In the genomic region with DNA sequence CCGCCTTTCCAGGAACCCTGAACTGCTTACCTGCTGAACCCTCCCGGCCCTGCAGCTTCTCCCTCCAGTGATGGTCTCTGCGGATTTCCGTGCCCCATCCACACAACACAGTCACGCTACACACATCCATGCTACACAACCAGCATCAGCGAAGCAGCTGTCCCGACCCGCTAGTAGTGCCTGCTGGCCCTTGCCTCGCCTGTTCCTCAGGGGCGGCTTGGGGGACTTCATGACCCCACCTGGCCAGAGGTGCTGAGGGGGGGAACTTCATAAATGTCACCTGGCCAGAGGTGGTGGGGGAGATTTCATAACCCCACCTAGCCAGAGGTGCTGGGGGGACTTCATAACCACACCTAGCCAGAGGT, we compare ENCODE assay signal across 8 cellular contexts. TPM values are rescaled to one million over a fixed set of nuclear protein-coding genes. Genes with fewer than 3 reads are reported as not detected.
A peak's percentile ranks its signal among the peaks of the same experiment; 100 is the strongest.
DNase-seq lines count a peak whose midpoint lies in the region; ATAC-seq and TF ChIP-seq lines count a peak whose summit lies in the region.

No MANE protein-coding gene starts in this region.

- no peak for TF ChIP-seq POLR2A in Peyer's patch (IDR thresholded peaks at IDR 0.05)

- WGBS in trophoblast cell (ENCODE audit: extremely low coverage, insufficient coverage, insufficient read length): no CpG with 5 or more reads among the region's 10 CpGs

- peak overlapping the region; percentile 73 to 98 (median 85) for H3K4me3 ChIP-seq in Peyer's patch
- H3K4me3 ChIP-seq in fibroblast of lung (replicated peaks in 1 of 4; ENCODE audit: control extremely low read depth in 1 of 4, insufficient read depth in 1 of 4, low read depth in 3 of 4, low read length in 4 of 4): peak overlapping the region; percentile 70 to 85 (median 78)
- H3K4me3 ChIP-seq in trophoblast cell (ENCODE audit: low read depth, low read length): peak overlapping the region; percentile 97

- peak overlapping the region; percentile 6 for H4K12ac ChIP-seq in trophoblast cell (ENCODE audit: low read depth, low read length)

- no peak overlapping the region for H2BK12ac ChIP-seq in trophoblast cell (ENCODE audit: low read length)

- H3K4me1 ChIP-seq in Peyer's patch: peaks cover 0 to 12% (median 0%) of the 10 kb centered on the region in 4 donors
- H3K4me1 ChIP-seq in fibroblast of lung (ENCODE audit: control insufficient read depth, extremely low read depth, insufficient read depth, low read length): no peaks in the 10 kb centered on the region
- H3K4me1 ChIP-seq in trophoblast cell (ENCODE audit: control insufficient read depth in 1 of 2, insufficient read depth in 2 of 2, low read length in 2 of 2): peaks cover 0 to 3% of the 10 kb centered on the region in 2 experiments

- no peak for ATAC-seq in activated T-cell treated with anti-CD3 and anti-CD28 coated beads, Interleukin-2, amount 50 U/mL, for 72 hours (replicated peaks in 1 of 2)

- no peaks in the 10 kb centered on the region for H3K27me3 Mint-ChIP-seq in activated T-cell treated with anti-CD3 and anti-CD28 coated beads, Interleukin-2, amount 50 U/mL, for 72 hours (ENCODE audit: low read depth)

- H3K9ac ChIP-seq in fibroblast of lung (ENCODE audit: insufficient read depth, low read length) (peak overlapping the region; percentile 32), trophoblast cell (ENCODE audit: low read length) (peak overlapping the region; percentile 77)

- H3K4ac ChIP-seq in trophoblast cell (ENCODE audit: low read depth, low read length): peak overlapping the region; percentile 1

- H3K36me3 ChIP-seq in Peyer's patch (peaks cover 0 to 13% (median 0%) of the 10 kb centered on the region in 3 donors), fibroblast of lung (ENCODE audit: control insufficient read depth, insufficient read depth, low read length) (no peaks in the 10 kb centered on the region), trophoblast cell (ENCODE audit: control insufficient read depth in 1 of 2, insufficient read depth in 2 of 2, low read length in 2 of 2) (peaks cover 3 to 6% of the 10 kb centered on the region in 2 experiments)

- no peak overlapping the region for H2BK5ac ChIP-seq in trophoblast cell (ENCODE audit: low read depth, low read length, poor library complexity)

- no peak for DNase-seq in activated T-cell treated with anti-CD3 and anti-CD28 coated beads, Interleukin-2, amount 50 U/mL, for 72 hours
- DNase-seq in activated T-cell treated with anti-CD3 and anti-CD28 coated beads for 4 hours (no peak), Peyer's patch (no peak), fibroblast of lung (ENCODE audit: low read depth in 2 of 2) (no peak), trophoblast cell (no peak), AG20443 (ENCODE audit: low spot score) (no peak), NCI-H2227 (lab: John Stamatoyannopoulos, UW; ENCODE audit: unreplicated experiment) (no peak), NAMALWA (ENCODE audit: low spot score) (no peak)

- H3K79me1 ChIP-seq in trophoblast cell (ENCODE audit: low read length): peaks cover 8% of the 10 kb centered on the region

- H3K27me3 ChIP-seq in Peyer's patch: no peaks in the 10 kb centered on the region
- H3K27me3 ChIP-seq in fibroblast of lung (ENCODE audit: control insufficient read depth, insufficient read depth, low read length): no peaks in the 10 kb centered on the region
- no peaks in the 10 kb centered on the region for H3K27me3 ChIP-seq in trophoblast cell (ENCODE audit: insufficient read depth, low read length)

- H3K14ac ChIP-seq in trophoblast cell (ENCODE audit: low read length): peak overlapping the region; percentile 2

- TF ChIP-seq CTCF in Peyer's patch (IDR thresholded peaks at IDR 0.05) (no peak), fibroblast of lung (conservative IDR thresholded peaks at IDR 0.05 in 1 of 2, IDR thresholded peaks at IDR 0.05 in 1 of 2; ENCODE audit: low read depth in 1 of 2, low read length in 2 of 2) (no peak)

- H3K23ac ChIP-seq in trophoblast cell (ENCODE audit: low read length): no peak overlapping the region

- peaks cover 0 to 2% of the 10 kb centered on the region in 2 donors for H3K36me3 Mint-ChIP-seq in activated T-cell treated with anti-CD3 and anti-CD28 coated beads, Interleukin-2, amount 50 U/mL, for 72 hours (ENCODE audit: insufficient read depth in 2 of 2)

- H2AFZ ChIP-seq in fibroblast of lung (ENCODE audit: low read length): peak overlapping the region; percentile 86
- H2AFZ ChIP-seq in trophoblast cell (ENCODE audit: insufficient read depth, low read length, poor library complexity): peak overlapping the region; percentile 21

- peak overlapping the region in 3 of 4 donors; percentile 84 to 91 (median 88) for H3K27ac ChIP-seq in Peyer's patch
- peak overlapping the region; percentile 83 for H3K27ac ChIP-seq in fibroblast of lung (ENCODE audit: insufficient read depth, low read length)
- H3K27ac ChIP-seq in trophoblast cell (ENCODE audit: low read depth, low read length): no peak overlapping the region

- peak overlapping the region; percentile 4 for H4K91ac ChIP-seq in trophoblast cell (ENCODE audit: low read depth, low read length)

- H2BK120ac ChIP-seq in trophoblast cell (ENCODE audit: insufficient read depth, low read length, poor library complexity): peak overlapping the region; percentile 28

- H4K20me1 ChIP-seq in fibroblast of lung (ENCODE audit: control insufficient read depth, extremely low read depth, insufficient read depth, low read length): no peaks in the 10 kb centered on the region

- no peaks in the 10 kb centered on the region for H3K9me3 Mint-ChIP-seq in activated T-cell treated with anti-CD3 and anti-CD28 coated beads, Interleukin-2, amount 50 U/mL, for 72 hours

- peak overlapping the region; percentile 19 for H2AK5ac ChIP-seq in trophoblast cell (ENCODE audit: low read length)

- peaks cover 28% of the 10 kb centered on the region for H3K4me1 Mint-ChIP-seq in activated T-cell treated with anti-CD3 and anti-CD28 coated beads, Interleukin-2, amount 50 U/mL, for 72 hours (ENCODE audit: low read depth)

- H4K8ac ChIP-seq in trophoblast cell (ENCODE audit: low read depth, low read length): peak overlapping the region; percentile 67

- no peaks in the 10 kb centered on the region for H3K9me3 ChIP-seq in Peyer's patch
- H3K9me3 ChIP-seq in fibroblast of lung (ENCODE audit: control insufficient read depth, insufficient read depth, low read depth, low read length): no peaks in the 10 kb centered on the region
- H3K9me3 ChIP-seq in trophoblast cell (ENCODE audit: insufficient read depth, low read depth, low read length): no peaks in the 10 kb centered on the region

- H3K4me3 Mint-ChIP-seq in activated T-cell treated with anti-CD3 and anti-CD28 coated beads, Interleukin-2, amount 50 U/mL, for 72 hours: peak overlapping the region; percentile 78 to 86

- peak overlapping the region; percentile 93 for H3K4me2 ChIP-seq in fibroblast of lung (ENCODE audit: extremely low read depth, insufficient read depth, low read length)
- peak overlapping the region; percentile 67 for H3K4me2 ChIP-seq in trophoblast cell (ENCODE audit: low read length)

- H3K79me2 ChIP-seq in fibroblast of lung (ENCODE audit: control insufficient read depth, insufficient read depth, low read length): peaks cover 8% of the 10 kb centered on the region
- peaks cover 5% of the 10 kb centered on the region for H3K79me2 ChIP-seq in trophoblast cell (ENCODE audit: control insufficient read depth, insufficient read depth, low read length, poor library complexity)

- peak overlapping the region; percentile 4 for H3K18ac ChIP-seq in trophoblast cell (ENCODE audit: low read length)

- peak overlapping the region; percentile 67 for H3K27ac Mint-ChIP-seq in activated T-cell treated with anti-CD3 and anti-CD28 coated beads, Interleukin-2, amount 50 U/mL, for 72 hours

RNA-seq across cellular contexts. Expression of a gene that starts 0.5 kb away (rescaled TPM):
- total RNA-seq in activated T-cell treated with anti-CD3 and anti-CD28 coated beads, Interleukin-2, amount 50 U/mL, for 72 hours: 10 to 100 TPM; 10.3 to 12.6 TPM
- 10 to 100 TPM; 10.3 to 35.5 (median 26.1) TPM for total RNA-seq in Peyer's patch
- 17.0 and 19.5 TPM in 2 replicates for total RNA-seq in fibroblast of lung
- polyA plus RNA-seq in fibroblast of lung: 21.0 and 22.0 TPM in 2 replicates
- 11.1 TPM in 2 replicates for polyA plus RNA-seq in fibroblast of lung (2012)
- polyA minus RNA-seq in fibroblast of lung (ENCODE audit: low replicate concordance): 3.1 and 3.6 TPM in 2 replicates
- 9.0 and 9.2 TPM in 2 replicates for polyA plus RNA-seq in trophoblast cell (2013)

RNA-seq across cellular contexts. Expression of a gene that starts 59.7 kb away (rescaled TPM):
- 10 to 100 TPM; 13.5 to 19.2 TPM for total RNA-seq in activated T-cell treated with anti-CD3 and anti-CD28 coated beads, Interleukin-2, amount 50 U/mL, for 72 hours
- total RNA-seq in Peyer's patch (100 to 1,000 TPM in 3 of 4 donors, 10 to 100 TPM in 1; 61.9 to 139 (median 117) TPM), fibroblast of lung (63.9 and 102 TPM in 2 replicates)
- 59.4 and 83.2 TPM in 2 replicates for polyA plus RNA-seq in fibroblast of lung
- 83.8 and 109 TPM in 2 replicates for polyA plus RNA-seq in fibroblast of lung (2012)
- polyA minus RNA-seq in fibroblast of lung (ENCODE audit: low replicate concordance): 383 and 476 TPM in 2 replicates
- polyA plus RNA-seq in trophoblast cell (2013): 58.6 and 59.7 TPM in 2 replicates
